21 cellular contexts compared by ENCODE assay signal in genomic region chr9:16085167-16085718, GRCh38.
DNase-seq lines count a peak whose midpoint lies in the region; ATAC-seq and TF ChIP-seq lines count a peak whose summit lies in the region.
"Had no signal": no experiment of that assay in that cellular context is flagged by ENCODE, and none has a peak within 500 bp of the region (broad histone marks: within the 10 kb centered on the region; RNA-seq: fewer than 3 reads in every experiment).

No MANE protein-coding gene starts in this region.

- 78 to 79% methylated on average over 5 of the region's 5 CpGs for WGBS in testis, 2 donors

- no peaks in the 10 kb centered on the region for H3K27me3 ChIP-seq in testis

- TF ChIP-seq CTCF in fibroblast of mammary gland (conservative IDR thresholded peaks at IDR 0.05; ENCODE audit: control insufficient read depth, insufficient read depth, low read depth, low read length) = no peak
- TF ChIP-seq CTCF in testis (IDR thresholded peaks at IDR 0.05) = no peak
- no peak for TF ChIP-seq CTCF in type B pancreatic cell (conservative IDR thresholded peaks at IDR 0.05)

- ATAC-seq in Right ventricle myocardium inferior (peak; percentile 46), SK-N-SH treated with all-trans-retinoic acid at 6 μM for 48 hours (no peak)

- intact Hi-C loops in Right ventricle myocardium inferior (cut with DNase I) (no loop called here), cardiac septum (cut with DNase I) (no loop called here), testis (cut with DNase I; ENCODE audit: low total_unique reads) (no loop called here)

- peaks cover 4% of the 10 kb centered on the region for H3K9me3 Mint-ChIP-seq in type B pancreatic cell

- no peaks in the 10 kb centered on the region for H3K9me3 ChIP-seq in testis
- H3K9me3 ChIP-seq: HAP-1 had no signal

- no peaks in the 10 kb centered on the region for H3K4me1 Mint-ChIP-seq in type B pancreatic cell (ENCODE audit: unreplicated experiment)

- no peak for TF ChIP-seq POLR2A in testis (IDR thresholded peaks at IDR 0.05)

- no peak overlapping the region for H3K27ac ChIP-seq in testis
- H3K27ac ChIP-seq: 22Rv1, C4-2B had no signal

- no peaks in the 10 kb centered on the region for H3K36me3 Mint-ChIP-seq in type B pancreatic cell

- H3K4me3 Mint-ChIP-seq in type B pancreatic cell = no peak overlapping the region

- no peaks in the 10 kb centered on the region for H3K4me1 ChIP-seq in testis
- H3K4me1 ChIP-seq: HAP-1 had no signal

- no peak overlapping the region for H3K27ac Mint-ChIP-seq in type B pancreatic cell

- no peaks in the 10 kb centered on the region for H3K36me3 ChIP-seq in testis (ENCODE audit: low read depth, missing control alignments)
- H3K36me3 ChIP-seq: HAP-1 had no signal

- no peaks in the 10 kb centered on the region for H3K27me3 Mint-ChIP-seq in type B pancreatic cell

- DNase-seq in Right ventricle myocardium inferior (ENCODE audit: missing footprints) = no peak
- DNase-seq in cardiac septum (ENCODE audit: low spot score) = no peak
- DNase-seq in fibroblast of mammary gland (ENCODE audit: low read depth) = peak; percentile 51
- DNase-seq in mucosa of gallbladder (ENCODE audit: low spot score) = peak; percentile 32
- DNase-seq in testis = peak; percentile 56
- no peak for DNase-seq in activated T-cell treated with anti-CD3 and anti-CD28 coated beads for 4 hours
- no peak for DNase-seq in type B pancreatic cell (ENCODE audit: extremely low spot score, unreplicated experiment)
- DNase-seq: AML-193, DMS79 treated with DMSO at 0.1 percent for 48 hours, KG1, MV-4-11, NCI-H1417 treated with DMSO at 0.1 percent for 48 hours, NCI-H187 treated with DMSO at 0.1 percent for 48 hours, NCI-H226, NCI-H524, NCI-H82, SIG-M5 had no signal

- no peak overlapping the region for H3K4me3 ChIP-seq in fibroblast of mammary gland (ENCODE audit: control insufficient read depth, low read depth, low read length)
- H3K4me3 ChIP-seq in testis = no peak overlapping the region
- H3K4me3 ChIP-seq: HAP-1 had no signal

TF ChIP-seq in SK-N-SH treated with all-trans-retinoic acid at 6 μM for 48 hours, 23 proteins besides CTCF, POLR2A, EP300 and RAD21:
- no peak for TF ChIP-seq TOX (CRISPR knock-in tag; IDR thresholded peaks at IDR 0.05; ENCODE audit: borderline replicate concordance)
- no peak for TF ChIP-seq CSRNP3 (CRISPR knock-in tag; IDR thresholded peaks at IDR 0.05)
- no peak for TF ChIP-seq PATZ1 (CRISPR knock-in tag; IDR thresholded peaks at IDR 0.05; ENCODE audit: borderline replicate concordance)
- no peak for TF ChIP-seq RARB (CRISPR knock-in tag; IDR thresholded peaks at IDR 0.05)
- TF ChIP-seq ISL1 (CRISPR knock-in tag; IDR thresholded peaks at IDR 0.05) = no peak
- no peak for TF ChIP-seq CSDC2 (CRISPR knock-in tag; IDR thresholded peaks at IDR 0.05)
- TF ChIP-seq ZNF8 (CRISPR knock-in tag; IDR thresholded peaks at IDR 0.05) = no peak
- no peak for TF ChIP-seq ZNF565 (CRISPR knock-in tag; conservative IDR thresholded peaks at IDR 0.05; ENCODE audit: low read depth)
- TF ChIP-seq ARNTL (CRISPR knock-in tag; IDR thresholded peaks at IDR 0.05; ENCODE audit: borderline replicate concordance, low read depth) = no peak
- TF ChIP-seq ZFP3 (CRISPR knock-in tag; IDR thresholded peaks at IDR 0.05) = no peak
- TF ChIP-seq GLIS3 (CRISPR knock-in tag; IDR thresholded peaks at IDR 0.05) = no peak
- no peak for TF ChIP-seq BACH2 (CRISPR knock-in tag; IDR thresholded peaks at IDR 0.05; ENCODE audit: borderline replicate concordance)
- TF ChIP-seq TCF4 (CRISPR knock-in tag; IDR thresholded peaks at IDR 0.05; ENCODE audit: borderline replicate concordance) = no peak
- TF ChIP-seq TSHZ2 (CRISPR knock-in tag; IDR thresholded peaks at IDR 0.05) = no peak

Comparison
In these comparisons a context has a peak if more than half of its experiments do, and no peak if none do; other contexts are left out.
1. DNase-seq: peak in fibroblast of mammary gland (single experiment), mucosa of gallbladder (single experiment) and testis (single experiment); none in Right ventricle myocardium inferior (single experiment), cardiac septum (single experiment), activated T-cell treated with anti-CD3 and anti-CD28 coated beads for 4 hours (single experiment) and type B pancreatic cell (single experiment).